In genomic region chr5:65819905-65820240, GRCh38 we compare ENCODE assay signal across 23 cellular contexts.
DNase-seq lines count a peak whose midpoint lies in the region; ATAC-seq and TF ChIP-seq lines count a peak whose summit lies in the region.
"Had no signal": no experiment of that assay in that cellular context is flagged by ENCODE, and none has a peak within 500 bp of the region (broad histone marks: within the 10 kb centered on the region; RNA-seq: fewer than 3 reads in every experiment).

No MANE protein-coding gene starts in this region.

- ATAC-seq in GM21619 (IDR thresholded peaks at IDR 0.05; ENCODE audit: unreplicated experiment) (no peak), right cardiac atrium (no peak)
- ATAC-seq: CD8-positive, alpha-beta T cell; GM12878; left lung had no signal

- no peaks in the 10 kb centered on the region for H3K9me3 Mint-ChIP-seq in nephron
- H3K9me3 Mint-ChIP-seq: CD8-positive, alpha-beta T cell had no signal

- H3K4me3 Mint-ChIP-seq in nephron = no peak overlapping the region
- H3K4me3 Mint-ChIP-seq: CD8-positive, alpha-beta T cell had no signal

- peaks cover 10 to 83% (median 16%) of the 10 kb centered on the region in 10 experiments; a peak in 18 of 20 replicates for H3K4me1 ChIP-seq in BLaER1 treated with 17β-estradiol and CSF1 and Interleukin-3, amounts not matched to agents 10 nM and 100 nM
- peaks cover 52% of the 10 kb centered on the region for H3K4me1 ChIP-seq in MM.1S (ENCODE audit: low read length)
- H3K4me1 ChIP-seq in right cardiac atrium (ENCODE audit: control insufficient read depth, insufficient read depth, low read length) = no peaks in the 10 kb centered on the region
- H3K4me1 ChIP-seq: left lung had no signal

- H3K36me3 Mint-ChIP-seq in nephron (ENCODE audit: low read depth) = peaks cover 28% of the 10 kb centered on the region

- no peaks in the 10 kb centered on the region for H3K79me2 ChIP-seq in MM.1S (ENCODE audit: low read length)

- intact Hi-C loops in right cardiac atrium (cut with DNase I) = no loop called here

- peak overlapping the region; percentile 10 to 65 (median 64) for H3K27ac Mint-ChIP-seq in nephron
- H3K27ac Mint-ChIP-seq: CD8-positive, alpha-beta T cell had no signal

- H3F3A ChIP-seq in MM.1S (ENCODE audit: insufficient read depth, low read length) = peaks cover 9% of the 10 kb centered on the region

- no peak for TF ChIP-seq CTCF in MM.1S (IDR thresholded peaks at IDR 0.05; ENCODE audit: low read length)
- no peak for TF ChIP-seq CTCF in nephron (IDR thresholded peaks at IDR 0.05; ENCODE audit: unreplicated experiment in 3 of 3)

- H3K27me3 Mint-ChIP-seq in nephron (ENCODE audit: low read depth) = no peaks in the 10 kb centered on the region

- no peaks in the 10 kb centered on the region for H3K27me3 ChIP-seq in BLaER1 treated with 17β-estradiol and CSF1 and Interleukin-3, amounts not matched to agents 10 nM and 100 nM
- H3K27me3 ChIP-seq in MM.1S (replicated peaks; ENCODE audit: insufficient read depth, low read length) (no peaks in the 10 kb centered on the region), right cardiac atrium (ENCODE audit: control insufficient read depth, insufficient read depth) (no peaks in the 10 kb centered on the region)
- H3K27me3 ChIP-seq: left lung, SJSA1 had no signal

- peaks cover 25 to 99% (median 47%) of the 10 kb centered on the region in 11 experiments for H3K36me3 ChIP-seq in BLaER1 treated with 17β-estradiol and CSF1 and Interleukin-3, amounts not matched to agents 10 nM and 100 nM
- no peaks in the 10 kb centered on the region for H3K36me3 ChIP-seq in MM.1S (replicated peaks; ENCODE audit: insufficient read depth, low read length)
- H3K36me3 ChIP-seq: left lung had no signal

- DNase-seq in MM.1S (no peak), GM19240 (ENCODE audit: insufficient read length, low spot score) (no peak), right cardiac atrium (no peak), OCI-M2 (lab: John Stamatoyannopoulos, UW; ENCODE audit: unreplicated experiment) (no peak)
- DNase-seq: ACHN; activated CD4-positive, alpha-beta T cell treated with anti-CD3 and anti-CD28 coated beads, Interleukin-2, amount 50 U/mL, for 1 hour; activated naive CD4-positive, alpha-beta T cell; activated T-cell treated with anti-CD3 and anti-CD28 coated beads for 4 hours; CD8-positive, alpha-beta T cell; GOT3; head of caudate nucleus; left lung; NCI-H1694 treated with DMSO at 0.1 percent for 48 hours; NCI-H774; T-helper 2 cell had no signal

- H3K4me2 ChIP-seq in BLaER1 treated with 17β-estradiol and CSF1 and Interleukin-3, amounts not matched to agents 10 nM and 100 nM = peak overlapping the region in 10 of 11 experiments; percentile 1 to 67 (median 37); a peak in 15 of 22 replicates
- peak overlapping the region; percentile 36; the same call in 1 of the 2 replicates for H3K4me2 ChIP-seq in MM.1S (ENCODE audit: low read depth, low read length)

- H2AFZ ChIP-seq in MM.1S (ENCODE audit: low read length) = no peak overlapping the region

- peak overlapping the region in 2 of 11 experiments; percentile 22 to 23; a peak in 3 of 22 replicates for H3K27ac ChIP-seq in BLaER1 treated with 17β-estradiol and CSF1 and Interleukin-3, amounts not matched to agents 10 nM and 100 nM
- no peak overlapping the region for H3K27ac ChIP-seq in MM.1S (ENCODE audit: low read length)
- H3K27ac ChIP-seq in angular gyrus (ENCODE audit: low read depth, low read length) = peak overlapping the region; percentile 50
- H3K27ac ChIP-seq in right cardiac atrium (ENCODE audit: low read length) = no peak overlapping the region
- H3K27ac ChIP-seq: HL-60, left lung, SJSA1, VCaP had no signal

- H4K20me1 ChIP-seq in BLaER1 treated with 17β-estradiol and CSF1 and Interleukin-3, amounts not matched to agents 10 nM and 100 nM = peaks cover 0 to 100% (median 0%) of the 10 kb centered on the region in 11 experiments; a peak in 6 of 22 replicates
- H4K20me1 ChIP-seq in MM.1S (ENCODE audit: insufficient read depth, low read length) = no peaks in the 10 kb centered on the region

- H3K9ac ChIP-seq in BLaER1 treated with 17β-estradiol and CSF1 and Interleukin-3, amounts not matched to agents 10 nM and 100 nM = no peak overlapping the region
- H3K9ac ChIP-seq in MM.1S (ENCODE audit: low read length) = no peak overlapping the region

- no peak overlapping the region for H3K4me3 ChIP-seq in BLaER1 treated with 17β-estradiol and CSF1 and Interleukin-3, amounts not matched to agents 10 nM and 100 nM
- H3K4me3 ChIP-seq in MM.1S (ENCODE audit: low read length) = no peak overlapping the region
- no peak overlapping the region for H3K4me3 ChIP-seq in right cardiac atrium (ENCODE audit: low read length)
- H3K4me3 ChIP-seq: GM12878, left lung, SJSA1 had no signal

- no peaks in the 10 kb centered on the region for H3K9me2 ChIP-seq in MM.1S (replicated peaks; ENCODE audit: insufficient read depth, low read length)

- H3K9me3 ChIP-seq in BLaER1 treated with 17β-estradiol and CSF1 and Interleukin-3, amounts not matched to agents 10 nM and 100 nM (replicated peaks in 1 of 11) = no peaks in the 10 kb centered on the region
- no peaks in the 10 kb centered on the region for H3K9me3 ChIP-seq in MM.1S (replicated peaks; ENCODE audit: insufficient read depth, low read length)
- no peaks in the 10 kb centered on the region for H3K9me3 ChIP-seq in right cardiac atrium (ENCODE audit: control insufficient read depth, low read length)
- H3K9me3 ChIP-seq: left lung, SJSA1 had no signal

- peaks cover 49% of the 10 kb centered on the region for H3K4me1 Mint-ChIP-seq in nephron
